ENCODE assay signal across 1 cellular context in genomic region chr10:43574906-43575305, GRCh38.
TF ChIP-seq lines count a peak whose summit lies in the region.

No MANE protein-coding gene starts in this region.

TF ChIP-seq in GM12878, 131 proteins besides CTCF, POLR2A, EP300 and RAD21 (continued from another document):
- no peak for TF ChIP-seq CUX1 (IDR thresholded peaks at IDR 0.05; ENCODE audit: insufficient replicate concordance, low read depth, low read length)
- TF ChIP-seq ATF2 (IDR thresholded peaks at IDR 0.05; ENCODE audit: low read length): no peak
- no peak for TF ChIP-seq NR2C1 (IDR thresholded peaks at IDR 0.05)
- TF ChIP-seq RFX5 (IDR thresholded peaks at IDR 0.05; ENCODE audit: low read depth, low read length): no peak
- no peak for TF ChIP-seq ZNF687 (IDR thresholded peaks at IDR 0.05)
- TF ChIP-seq POLR2AphosphoS5 (IDR thresholded peaks at IDR 0.05; ENCODE audit: low read length): no peak
- TF ChIP-seq ETV6 (conservative IDR thresholded peaks at IDR 0.05 in 1 of 2, IDR thresholded peaks at IDR 0.05 in 1 of 2; ENCODE audit: borderline replicate concordance in 1 of 2, low read depth in 1 of 2): no peak
- TF ChIP-seq SUPT20H (IDR thresholded peaks at IDR 0.05; ENCODE audit: borderline replicate concordance, control insufficient read depth, low read depth, low read length): no peak
- TF ChIP-seq NBN (IDR thresholded peaks at IDR 0.05): no peak
- TF ChIP-seq DPF2 (IDR thresholded peaks at IDR 0.05): no peak
- no peak for TF ChIP-seq IKZF1 (conservative IDR thresholded peaks at IDR 0.05)
- TF ChIP-seq ASH2L (IDR thresholded peaks at IDR 0.05; ENCODE audit: borderline replicate concordance, low read depth): no peak
